Comparison of ENCODE assay signal across 1 cellular context in genomic region chr1:156694563-156694962, GRCh38.
TF ChIP-seq lines count a peak whose summit lies in the region.

No MANE protein-coding gene starts in this region.

TF ChIP-seq in GM23338, 12 proteins besides CTCF, POLR2A, EP300 and RAD21 (continued from another document):
- TF ChIP-seq ZNF462 (CRISPR knock-in tag; IDR thresholded peaks at IDR 0.05) (no peak), NANOG (IDR thresholded peaks at IDR 0.05; ENCODE audit: borderline replicate concordance) (no peak), EZH2 (IDR thresholded peaks at IDR 0.05; ENCODE audit: low read depth, unreplicated experiment) (no peak)
